22 cellular contexts compared by ENCODE assay signal in the genomic region with DNA sequence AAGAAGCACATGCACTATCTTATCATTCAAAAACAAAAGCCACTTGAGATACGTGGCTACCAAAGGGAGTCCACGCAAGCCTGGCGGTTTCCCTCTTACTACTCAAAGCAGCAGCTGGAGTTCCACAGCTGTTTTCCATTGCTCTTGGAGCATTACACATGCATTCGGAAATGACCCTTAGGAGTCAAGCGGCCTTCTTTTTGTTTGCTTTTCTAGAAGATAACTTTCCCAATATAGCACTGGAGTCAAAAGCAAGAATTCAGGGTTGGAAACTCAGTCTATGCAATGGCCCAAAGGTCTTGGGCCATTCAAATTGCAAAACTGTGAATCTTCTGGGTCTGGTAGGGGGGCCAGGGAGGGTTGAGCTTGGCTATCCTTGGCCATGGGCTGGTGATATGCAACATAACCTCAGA.
DNase-seq lines count a peak whose midpoint lies in the region; ATAC-seq and TF ChIP-seq lines count a peak whose summit lies in the region.
"Had no signal": no experiment of that assay in that cellular context is flagged by ENCODE, and none has a peak within 500 bp of the region (broad histone marks: within the 10 kb centered on the region; RNA-seq: fewer than 3 reads in every experiment).

No MANE protein-coding gene starts in this region.

- peak overlapping the region; percentile 24 to 43 (median 29) for H3K27ac Mint-ChIP-seq in nephron
- H3K27ac Mint-ChIP-seq: activated CD8-positive, alpha-beta T cell treated with anti-CD3 and anti-CD28 coated beads, Interleukin-2, amount 10 ng/mL, durations not matched to agents 7 days and 5 days; GM23338; naive B cell; progenitor cell of endocrine pancreas had no signal

- no peak overlapping the region for H3K27ac ChIP-seq in body of pancreas
- H3K27ac ChIP-seq in heart right ventricle: peak overlapping the region in 1 of 10 donors; percentile 23
- H3K27ac ChIP-seq: WERI-Rb-1 had no signal

- WGBS in body of pancreas, 2 donors: 33 to 42% methylated on average over 5 of the region's 5 CpGs
- WGBS in heart right ventricle, 2 donors: 23 to 29% methylated on average over 5 of the region's 5 CpGs

- peak; percentile 30 for ATAC-seq in body of pancreas
- ATAC-seq in heart right ventricle: peak; percentile 87 to 96 (median 92)
- ATAC-seq in HG02970 (IDR thresholded peaks at IDR 0.05; ENCODE audit: low FRiP score, unreplicated experiment): no peak
- no peak for ATAC-seq in GM21360 (IDR thresholded peaks at IDR 0.05; ENCODE audit: unreplicated experiment)
- ATAC-seq: activated CD8-positive, alpha-beta T cell treated with anti-CD3 and anti-CD28 coated beads, Interleukin-2, amount 10 ng/mL, durations not matched to agents 7 days and 5 days; GM23338; left colon; stimulated activated naive CD8-positive, alpha-beta T cell treated with anti-CD3 and anti-CD28 coated beads, Interleukin-15, Interleukin-2, amounts not matched to agents 100 U/mL and 50 U/mL, for 24 hours; T-cell had no signal

- TF ChIP-seq POLR2A in body of pancreas (IDR thresholded peaks at IDR 0.05): no peak

- H3K36me3 Mint-ChIP-seq in nephron (ENCODE audit: low read depth): no peaks in the 10 kb centered on the region
- H3K36me3 Mint-ChIP-seq: naive B cell, T-cell had no signal

- no peak for TF ChIP-seq CTCF in body of pancreas (IDR thresholded peaks at IDR 0.05)
- no peak for TF ChIP-seq CTCF in heart right ventricle (IDR thresholded peaks at IDR 0.05)
- TF ChIP-seq CTCF in nephron (IDR thresholded peaks at IDR 0.05; ENCODE audit: unreplicated experiment in 3 of 3): no peak

- peaks cover 6% of the 10 kb centered on the region for H3K4me1 ChIP-seq in body of pancreas
- peaks cover 0 to 12% (median 0%) of the 10 kb centered on the region in 9 donors for H3K4me1 ChIP-seq in heart right ventricle

- H3K36me3 ChIP-seq in body of pancreas (replicated peaks in 1 of 2; ENCODE audit: insufficient read depth in 1 of 2, low read depth in 2 of 2) (no peaks in the 10 kb centered on the region), heart right ventricle (no peaks in the 10 kb centered on the region)
- H3K36me3 ChIP-seq: WERI-Rb-1 had no signal

- DNase-seq in AG08396 (ENCODE audit: low spot score): peak; percentile 65
- DNase-seq in body of pancreas: peak in 3 of 4 donors; percentile 14 to 40 (median 29)
- peak; percentile 35 to 69 for DNase-seq in heart right ventricle
- DNase-seq in inferior parietal cortex (ENCODE audit: extremely low spot score): no peak
- no peak for DNase-seq in foreskin melanocyte
- DNase-seq: ACHN; activated CD8-positive, alpha-beta T cell treated with anti-CD3 and anti-CD28 coated beads, Interleukin-2, amount 10 ng/mL, durations not matched to agents 7 days and 5 days; Caco-2; cortex of kidney; hypothalamus; left colon; naive B cell; NCI-H146; NK-92 treated with Interleukin-12 subunit alpha and Interleukin-12 subunit beta, amount 100 ng/mL, for 24 hours; stimulated activated naive CD8-positive, alpha-beta T cell treated with anti-CD3 and anti-CD28 coated beads, Interleukin-15, Interleukin-2, amounts not matched to agents 100 U/mL and 50 U/mL, for 24 hours; T-cell; WERI-Rb-1 had no signal

- H3K9me3 ChIP-seq in body of pancreas (no peaks in the 10 kb centered on the region), heart right ventricle (peaks cover 0 to 19% (median 6%) of the 10 kb centered on the region in 11 donors)
- H3K9me3 ChIP-seq: Caco-2 had no signal

- H3K4me3 Mint-ChIP-seq in nephron: no peak overlapping the region
- H3K4me3 Mint-ChIP-seq: activated CD8-positive, alpha-beta T cell treated with anti-CD3 and anti-CD28 coated beads, Interleukin-2, amount 10 ng/mL, durations not matched to agents 7 days and 5 days; GM23338; naive B cell; T-cell had no signal

- intact Hi-C loops in body of pancreas (cut with DNase I): no loop called here
- intact Hi-C loops in heart right ventricle (cut with DNase I): no loop called here

- H3K27me3 Mint-ChIP-seq in nephron (ENCODE audit: low read depth): peaks cover 4% of the 10 kb centered on the region
- H3K27me3 Mint-ChIP-seq: progenitor cell of endocrine pancreas, T-cell had no signal

- peaks cover 18% of the 10 kb centered on the region for H3K9me3 Mint-ChIP-seq in nephron

- H3K27me3 ChIP-seq in body of pancreas (no peaks in the 10 kb centered on the region), heart right ventricle (no peaks in the 10 kb centered on the region)

- H3K4me1 Mint-ChIP-seq in nephron: no peaks in the 10 kb centered on the region
- H3K4me1 Mint-ChIP-seq: GM23338, naive B cell had no signal

- H3K4me3 ChIP-seq in body of pancreas: no peak overlapping the region
- no peak overlapping the region for H3K4me3 ChIP-seq in heart right ventricle
- H3K4me3 ChIP-seq: GM23338 had no signal

Comparison
In these comparisons a context has a peak if more than half of its experiments do, and no peak if none do; other contexts are left out.
1. DNase-seq: peak in AG08396 (single experiment), body of pancreas (3 of 4) and heart right ventricle (2 of 2); none in inferior parietal cortex (single experiment) and foreskin melanocyte (single experiment).
2. ATAC-seq: peak in body of pancreas (single experiment) and heart right ventricle (8 of 8); none in HG02970 (single experiment) and GM21360 (single experiment).